In genomic region chr22:47854680-47855079, GRCh38 we compare ENCODE assay signal across 25 cellular contexts.
"Had no signal": no experiment of that assay in that cellular context is flagged by ENCODE, and none has a peak within 500 bp of the region (broad histone marks: within the 10 kb centered on the region; RNA-seq: fewer than 3 reads in every experiment).

No MANE protein-coding gene starts in this region.

- H3K9me3 ChIP-seq: neutrophil, pancreas, prostate gland, right lobe of liver, sigmoid colon, thoracic aorta, thyroid gland, upper lobe of left lung had no signal

- H3K36me3 ChIP-seq: neutrophil, pancreas, prostate gland, right lobe of liver, sigmoid colon, spleen, stomach, thoracic aorta, thyroid gland, tibial nerve, upper lobe of left lung had no signal

- H3K4me1 ChIP-seq: pancreas, prostate gland, right lobe of liver, sigmoid colon, spleen, stomach, thyroid gland, upper lobe of left lung had no signal

- FAIRE-seq: pancreas, small intestine, urothelium cell line had no signal

- H3K27ac ChIP-seq: neutrophil, pancreas, prostate gland, right lobe of liver, sigmoid colon, spleen, stomach, thoracic aorta, thyroid gland, tibial nerve, upper lobe of left lung had no signal

- H3K4me3 ChIP-seq: pancreas, prostate gland, right lobe of liver, sigmoid colon, spleen, stomach, thoracic aorta, thyroid gland, tibial nerve, upper lobe of left lung had no signal

- DNase-seq: naive B cell; naive thymus-derived CD8-positive, alpha-beta T cell; nephron progenitor cell; nucleus accumbens; pancreas; retina; right cardiac atrium; right lobe of liver; sigmoid colon; small intestine; spleen; stimulated activated CD4-positive, alpha-beta T cell treated with anti-CD3 and anti-CD28 coated beads, Interleukin-12 subunit alpha, Interleukin-12 subunit beta, amount 100 ng/mL, for 4 hours; stimulated activated CD4-positive, alpha-beta T cell treated with anti-CD3 and anti-CD28 coated beads, Interleukin-1b, Interleukin-23, amount 100 ng/mL, for 48 hours; stimulated activated CD4-positive, alpha-beta T cell treated with anti-CD3 and anti-CD28 coated beads, Interleukin-4, amount 100 ng/mL, for 24 hours; stimulated activated naive B cell treated with anti-CD40 and anti-IgM and Interleukin-4, amounts not matched to agents 10 μg/mL and 1 μg/mL and 100 μg/mL, for 72 hours; stimulated activated naive CD4-positive, alpha-beta T cell treated with Interleukin-2 at 50 U/mL for 16 hours; stomach; thyroid gland; trophoblast cell; upper lobe of left lung had no signal

- H3K27me3 ChIP-seq: right lobe of liver, sigmoid colon, thyroid gland, tibial nerve, upper lobe of left lung had no signal
